2 cellular contexts compared by ENCODE assay signal in genomic region chr19:37505958-37506386, GRCh38.
TF ChIP-seq lines count a peak whose summit lies in the region.

No MANE protein-coding gene starts in this region.

TF ChIP-seq in IMR-90, 13 proteins besides CTCF, POLR2A, EP300 and RAD21:
- TF ChIP-seq MXI1 (IDR thresholded peaks at IDR 0.05; ENCODE audit: borderline replicate concordance, low read depth, low read length), result no peak
- TF ChIP-seq BHLHE40 (IDR thresholded peaks at IDR 0.05; ENCODE audit: low read depth, low read length), result no peak
- TF ChIP-seq FOS (IDR thresholded peaks at IDR 0.05; ENCODE audit: low read depth, low read length), result no peak
- TF ChIP-seq MAZ (IDR thresholded peaks at IDR 0.05; ENCODE audit: borderline replicate concordance, low read depth, low read length), result no peak
- no peak for TF ChIP-seq CEBPB (IDR thresholded peaks at IDR 0.05; ENCODE audit: low read depth, low read length)
- no peak for TF ChIP-seq SMC3 (IDR thresholded peaks at IDR 0.05; ENCODE audit: low read depth, low read length)
- no peak for TF ChIP-seq MAFK (IDR thresholded peaks at IDR 0.05; ENCODE audit: low read depth, low read length)
- TF ChIP-seq, protein P1, sequence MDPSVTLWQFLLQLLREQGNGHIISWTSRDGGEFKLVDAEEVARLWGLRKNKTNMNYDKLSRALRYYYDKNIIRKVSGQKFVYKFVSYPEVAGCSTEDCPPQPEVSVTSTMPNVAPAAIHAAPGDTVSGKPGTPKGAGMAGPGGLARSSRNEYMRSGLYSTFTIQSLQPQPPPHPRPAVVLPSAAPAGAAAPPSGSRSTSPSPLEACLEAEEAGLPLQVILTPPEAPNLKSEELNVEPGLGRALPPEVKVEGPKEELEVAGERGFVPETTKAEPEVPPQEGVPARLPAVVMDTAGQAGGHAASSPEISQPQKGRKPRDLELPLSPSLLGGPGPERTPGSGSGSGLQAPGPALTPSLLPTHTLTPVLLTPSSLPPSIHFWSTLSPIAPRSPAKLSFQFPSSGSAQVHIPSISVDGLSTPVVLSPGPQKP (IDR thresholded peaks at IDR 0.05; ENCODE audit: borderline replicate concordance, low read depth, low read length), result no peak
- TF ChIP-seq CHD1 (IDR thresholded peaks at IDR 0.05; ENCODE audit: low read depth, low read length), result no peak
- no peak for TF ChIP-seq RFX5 (IDR thresholded peaks at IDR 0.05; ENCODE audit: low read depth, low read length)
- TF ChIP-seq NFE2L2 (IDR thresholded peaks at IDR 0.05; ENCODE audit: low read depth, low read length), result no peak
- TF ChIP-seq RCOR1 (IDR thresholded peaks at IDR 0.05; ENCODE audit: insufficient replicate concordance, low read length), result no peak
- TF ChIP-seq, protein P2, sequence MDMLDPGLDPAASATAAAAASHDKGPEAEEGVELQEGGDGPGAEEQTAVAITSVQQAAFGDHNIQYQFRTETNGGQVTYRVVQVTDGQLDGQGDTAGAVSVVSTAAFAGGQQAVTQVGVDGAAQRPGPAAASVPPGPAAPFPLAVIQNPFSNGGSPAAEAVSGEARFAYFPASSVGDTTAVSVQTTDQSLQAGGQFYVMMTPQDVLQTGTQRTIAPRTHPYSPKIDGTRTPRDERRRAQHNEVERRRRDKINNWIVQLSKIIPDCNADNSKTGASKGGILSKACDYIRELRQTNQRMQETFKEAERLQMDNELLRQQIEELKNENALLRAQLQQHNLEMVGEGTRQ (IDR thresholded peaks at IDR 0.05; ENCODE audit: low read depth, low read length), result no peak
TF ChIP-seq in IMR-90: peak in this region for 0.

TF ChIP-seq in endothelial cell of umbilical vein, 7 proteins besides CTCF, POLR2A, EP300 and RAD21:
- TF ChIP-seq JUN (IDR thresholded peaks at IDR 0.05; ENCODE audit: borderline replicate concordance, insufficient read depth, insufficient read length, low read depth), result no peak
- TF ChIP-seq GATA2 (IDR thresholded peaks at IDR 0.05; ENCODE audit: insufficient read depth, insufficient read length, low read depth, low read length), result no peak
- no peak for TF ChIP-seq MAX (IDR thresholded peaks at IDR 0.05; ENCODE audit: insufficient read depth, insufficient read length)
- no peak for TF ChIP-seq FOS (IDR thresholded peaks at IDR 0.05; ENCODE audit: borderline replicate concordance, insufficient read depth, low read length)
- TF ChIP-seq POLR2AphosphoS5 (IDR thresholded peaks at IDR 0.05; ENCODE audit: insufficient read depth, low read depth, low read length), result no peak
- no peak for TF ChIP-seq EZH2 (IDR thresholded peaks at IDR 0.05; ENCODE audit: borderline replicate concordance, low read depth, low read length, severe bottlenecking)
- TF ChIP-seq MYC (IDR thresholded peaks at IDR 0.05; ENCODE audit: low read depth, low read length), result no peak
